ENCODE assay signal across 8 cellular contexts in genomic region chr3:195442573-195443390, GRCh38. TPM values are rescaled to one million over a fixed set of nuclear protein-coding genes. Genes with fewer than 3 reads are reported as not detected.
A peak's percentile ranks its signal among the peaks of the same experiment; 100 is the strongest.
DNase-seq lines count a peak whose midpoint lies in the region; ATAC-seq, FAIRE-seq and TF ChIP-seq lines count a peak whose summit lies in the region.

TSS of gene ACAP2 (minus strand) at chr3:195443020. CDS start at chr3:195442847, 173 bp downstream.

- POLR2A ChIA-PET in T-cell (lab: Charles Lee), result interaction anchor here in 1 of 2 donors (0.5 kb wide), 1 partner anchor 164 kb away, joined by 3 read pairs; no protein-coding TSS in a partner anchor

- DNase-seq in GM12891 (ENCODE audit: insufficient read length, low spot score) (peak; percentile 96), NCI-H1436 treated with DMSO at 0.1 percent for 48 hours (lab: John Stamatoyannopoulos, UW) (peak; percentile 99), T-cell (peak; percentile 90 to 99 (median 97)), cardiac septum (ENCODE audit: low spot score) (peak; percentile 100), pons (ENCODE audit: low spot score) (peak; percentile 99), type B pancreatic cell (ENCODE audit: extremely low spot score, unreplicated experiment) (peak; percentile 100)

- 0 to 1% (median 0%) methylated on average over 88 to 106 of the region's 106 CpGs for WGBS in adipose tissue, 3 donors

- H3K4me1 Mint-ChIP-seq in T-cell (peaks cover 50 to 62% (median 56%) of the 10 kb centered on the region in 3 donors), type B pancreatic cell (ENCODE audit: unreplicated experiment) (peaks cover 21% of the 10 kb centered on the region)

- H3K27ac ChIP-seq in adipose tissue (ENCODE audit: low read depth, low read length), result peak within 1 kb of the TSS; percentile 96

- CTCF ChIA-PET in T-cell (lab: Charles Lee), result interaction anchor here (0.5 to 1.1 kb wide), 2 partner anchors 172 to 1271 kb away, joined by 3 to 7 read pairs; partner anchors contain the start of gene XXYLT1 (in 1 of the 2)

- no peak for TF ChIP-seq CTCF in type B pancreatic cell (conservative IDR thresholded peaks at IDR 0.05)

- peak; percentile 99 for FAIRE-seq in GM12891 (lab: Jason Lieb, UNC)

- H3K9me3 Mint-ChIP-seq in T-cell (no peaks in the 10 kb centered on the region), type B pancreatic cell (no peaks in the 10 kb centered on the region)

- H3K4me3 Mint-ChIP-seq in T-cell, result peak within 1 kb of the TSS; percentile 92 to 98 (median 94)
- peak within 1 kb of the TSS; percentile 96 for H3K4me3 Mint-ChIP-seq in type B pancreatic cell

- H3K27me3 Mint-ChIP-seq in T-cell (no peaks in the 10 kb centered on the region), type B pancreatic cell (no peaks in the 10 kb centered on the region)

- intact Hi-C loops in cardiac septum (cut with DNase I), result loop anchor here (5.0 kb wide), 1 partner anchor 170 kb away; the partner anchor contains the start of gene XXYLT1

- ATAC-seq in HG02840 (IDR thresholded peaks at IDR 0.05; ENCODE audit: low FRiP score, unreplicated experiment) (peak; percentile 92), T-cell (replicated peaks in 1 of 4) (peak; percentile 94 to 97 (median 94))

- TF ChIP-seq POLR2A in GM12891 (IDR thresholded peaks at IDR 0.05; ENCODE audit: low read depth, low read length), result peak; percentile 89

- H3K36me3 Mint-ChIP-seq in T-cell (no peaks in the 10 kb centered on the region), type B pancreatic cell (no peaks in the 10 kb centered on the region)

- H3K27ac Mint-ChIP-seq in T-cell (peak within 1 kb of the TSS; percentile 87 to 89), type B pancreatic cell (peak within 1 kb of the TSS; percentile 93)

TF ChIP-seq in GM12891, 5 proteins besides CTCF, POLR2A, EP300 and RAD21:
- TF ChIP-seq POU2F2 (IDR thresholded peaks at IDR 0.05; ENCODE audit: low read depth, low read length) (peak; percentile 43; the same call in 1 of the 2 replicates), TAF1 (IDR thresholded peaks at IDR 0.05; ENCODE audit: low read depth, low read length) (peak; percentile 88), PAX5 (IDR thresholded peaks at IDR 0.05; ENCODE audit: insufficient read depth, low read length, severe bottlenecking) (no peak), SPI1 (IDR thresholded peaks at IDR 0.05; ENCODE audit: low read depth, low read length) (peak; percentile 19; the same call in 1 of the 2 replicates), POLR2AphosphoS5 (IDR thresholded peaks at IDR 0.05; ENCODE audit: low read depth, low read length) (peak; percentile 94)

RNA-seq across cellular contexts. Expression of gene ACAP2, which starts in this region (rescaled TPM):
- 10.7 TPM for polyA plus RNA-seq in GM12891 (2012; ENCODE audit: low read depth, missing spikeins)
- total RNA-seq in T-cell (10 to 100 TPM; 63.6 to 90.7 (median 72.5) TPM), cardiac septum (20.0 TPM), type B pancreatic cell (ENCODE audit: low replicate concordance) (36.6 and 36.9 TPM in 2 replicates)
- polyA plus RNA-seq in adipose tissue, result 10 to 100 TPM in 1 of 3 donors, 1 to 10 TPM in 2; 4.6 to 11.9 (median 9.9) TPM

Comparison
In these comparisons a context has a peak if more than half of its experiments do, and no peak if none do; other contexts are left out.
1. Peak in every context shown above with its lines: DNase-seq, ATAC-seq and H3K27ac ChIP-seq.